In genomic region chr3:23904545-23904944, GRCh38 we compare ENCODE assay signal across 19 cellular contexts. TPM values are rescaled to one million over a fixed set of nuclear protein-coding genes. Genes with fewer than 3 reads are reported as not detected.
DNase-seq lines count a peak whose midpoint lies in the region; ATAC-seq, FAIRE-seq and TF ChIP-seq lines count a peak whose summit lies in the region.
"Had no signal": no experiment of that assay in that cellular context is flagged by ENCODE, and none has a peak within 500 bp of the region (broad histone marks: within the 10 kb centered on the region; RNA-seq: fewer than 3 reads in every experiment).

No MANE protein-coding gene starts in this region.

- H3K27ac ChIP-seq in A549: no peak overlapping the region
- H3K27ac ChIP-seq in PC-9: 0 out of 2 replicates have a peak overlapping the region, but pooled peaks have one; percentile 10
- H3K27ac ChIP-seq in astrocyte (ENCODE audit: low read depth, low read length): no peak overlapping the region
- no peak overlapping the region for H3K27ac ChIP-seq in ascending aorta

- POLR2A ChIA-PET in A549 (lab: Yijun Ruan, JAX) (interaction anchor here (0.8 kb wide), 1 partner anchor 12 kb away, joined by 3 read pairs; the partner anchor contains the start of genes NKIRAS1 and RPL15), PC-9 (lab: Charles Lee; ENCODE audit: unreplicated experiment) (interaction anchor here (0.6 kb wide), 1 partner anchor 703 kb away, joined by 7 read pairs; no protein-coding TSS in a partner anchor)

- no peak for TF ChIP-seq EP300 in A549 (IDR thresholded peaks at IDR 0.05)

- H3F3A ChIP-seq in PC-9 (ENCODE audit: insufficient read depth, low read depth): peaks cover 10% of the 10 kb centered on the region; the same call in 1 of the 2 replicates

- H3K4me1 Mint-ChIP-seq in astrocyte (ENCODE audit: low read depth, unreplicated experiment): no peaks in the 10 kb centered on the region
- peaks cover 4% of the 10 kb centered on the region for H3K4me1 Mint-ChIP-seq in endothelial cell (ENCODE audit: unreplicated experiment)
- H3K4me1 Mint-ChIP-seq: CD4-positive, alpha-beta memory T cell; GM23338; H9 had no signal

- no peak for ATAC-seq in A549
- ATAC-seq: GM23338, HCT116 had no signal

- no peak overlapping the region for H2AFZ ChIP-seq in PC-9
- H2AFZ ChIP-seq in astrocyte (ENCODE audit: low read depth, low read length): no peak overlapping the region
- H2AFZ ChIP-seq: GM23338 had no signal

- no peak for TF ChIP-seq POLR2A in A549 (IDR thresholded peaks at IDR 0.05; ENCODE audit: low read length)

- FAIRE-seq in A549 (lab: Jason Lieb, UNC) (no peak), astrocyte (lab: Jason Lieb, UNC) (peak; percentile 9)
- FAIRE-seq: GM12891, GM18507 had no signal

- no peak for TF ChIP-seq RAD21 in A549 (conservative IDR thresholded peaks at IDR 0.05 in 1 of 2, IDR thresholded peaks at IDR 0.05 in 1 of 2)

- H3K36me3 Mint-ChIP-seq in astrocyte (ENCODE audit: low read depth, unreplicated experiment): peaks cover 4% of the 10 kb centered on the region
- peaks cover 11% of the 10 kb centered on the region for H3K36me3 Mint-ChIP-seq in endothelial cell (ENCODE audit: low read depth, unreplicated experiment)

- DNase-seq in A549 (ENCODE audit: low read depth in 1 of 2, low spot score in 1 of 2) (no peak), PC-9 (no peak), astrocyte (ENCODE audit: low read depth) (no peak), endothelial cell (ENCODE audit: low spot score) (no peak), NCI-H2029 (lab: John Stamatoyannopoulos, UW) (no peak), ascending aorta (ENCODE audit: low spot score in 2 of 2) (no peak)
- DNase-seq: 8988T; C1 segment of cervical spinal cord; Calu3; CD4-positive, alpha-beta memory T cell; COR-L47; DMS53; DMS79 treated with DMSO at 0.1 percent for 48 hours; GF-D8; H9 had no signal

- H3K9me2 ChIP-seq in PC-9 (ENCODE audit: insufficient read depth): no peaks in the 10 kb centered on the region

- H3K36me3 ChIP-seq in PC-9 (ENCODE audit: low read depth): peaks cover 27% of the 10 kb centered on the region
- no peaks in the 10 kb centered on the region for H3K36me3 ChIP-seq in astrocyte (ENCODE audit: insufficient read depth, low read length)
- peaks cover 7 to 40% of the 10 kb centered on the region in 2 donors for H3K36me3 ChIP-seq in ascending aorta

- H3K79me2 ChIP-seq in PC-9 (ENCODE audit: low read depth): 0 out of 2 replicates have a peak, but pooled peaks cover 3% of the 10 kb centered on the region
- no peaks in the 10 kb centered on the region for H3K79me2 ChIP-seq in astrocyte (ENCODE audit: insufficient read depth, low read length)

- no peak overlapping the region for H3K27ac Mint-ChIP-seq in astrocyte (ENCODE audit: unreplicated experiment)
- H3K27ac Mint-ChIP-seq in endothelial cell (ENCODE audit: unreplicated experiment): no peak overlapping the region
- H3K27ac Mint-ChIP-seq: GM23338, H9 had no signal

- TF ChIP-seq CTCF in A549 (IDR thresholded peaks at IDR 0.05) (no peak), PC-9 (conservative IDR thresholded peaks at IDR 0.05) (no peak), astrocyte (IDR thresholded peaks at IDR 0.05; ENCODE audit: insufficient read depth, low read depth, low read length) (no peak), endothelial cell (IDR thresholded peaks at IDR 0.05; ENCODE audit: unreplicated experiment) (no peak), ascending aorta (IDR thresholded peaks at IDR 0.05) (no peak)

- H3K4me3 Mint-ChIP-seq in astrocyte (ENCODE audit: unreplicated experiment) (no peak overlapping the region), endothelial cell (ENCODE audit: unreplicated experiment) (no peak overlapping the region)
- H3K4me3 Mint-ChIP-seq: CD4-positive, alpha-beta memory T cell; GM23338; H9 had no signal

- CTCF ChIA-PET in A549 (lab: Yijun Ruan, JAX) (interaction anchor here (1.0 kb wide), 1 partner anchor 16 kb away, joined by 3 read pairs; no protein-coding TSS in a partner anchor), PC-9 (lab: Charles Lee) (no interaction called here)

- BruUV-seq in PC-9 (replicated peaks; lab: Mats Ljungman, UMichigan): no TSS peak

- no peaks in the 10 kb centered on the region for H3K9me3 ChIP-seq in A549
- no peaks in the 10 kb centered on the region for H3K9me3 ChIP-seq in PC-9 (ENCODE audit: insufficient read depth, low read depth)
- no peaks in the 10 kb centered on the region for H3K9me3 ChIP-seq in astrocyte (ENCODE audit: insufficient read depth, low read depth, low read length)
- H3K9me3 ChIP-seq in ascending aorta: no peaks in the 10 kb centered on the region

- H3K4me3 ChIP-seq in A549: no peak overlapping the region
- no peak overlapping the region for H3K4me3 ChIP-seq in PC-9
- no peak overlapping the region for H3K4me3 ChIP-seq in astrocyte (ENCODE audit: insufficient read depth, low read depth, low read length)
- H3K4me3 ChIP-seq in ascending aorta: no peak overlapping the region
- H3K4me3 ChIP-seq: GM23338 had no signal

- H3K9me3 Mint-ChIP-seq in astrocyte (ENCODE audit: unreplicated experiment) (peaks cover 3% of the 10 kb centered on the region), endothelial cell (ENCODE audit: unreplicated experiment) (no peaks in the 10 kb centered on the region)

- no peaks in the 10 kb centered on the region for H4K20me1 ChIP-seq in PC-9 (ENCODE audit: insufficient read depth)
- H4K20me1 ChIP-seq in astrocyte (ENCODE audit: insufficient read depth, low read length): no peaks in the 10 kb centered on the region

- H3K27me3 ChIP-seq in PC-9 (ENCODE audit: insufficient read depth, low read depth): no peaks in the 10 kb centered on the region
- no peaks in the 10 kb centered on the region for H3K27me3 ChIP-seq in astrocyte (ENCODE audit: insufficient read depth, low read length)
- no peaks in the 10 kb centered on the region for H3K27me3 ChIP-seq in ascending aorta

- no peak overlapping the region for H3K4me2 ChIP-seq in A549
- no peak overlapping the region for H3K4me2 ChIP-seq in PC-9
- no peak overlapping the region for H3K4me2 ChIP-seq in astrocyte (ENCODE audit: low read length)
- H3K4me2 ChIP-seq: GM23338 had no signal

- H3K9ac ChIP-seq in astrocyte (ENCODE audit: low read length): no peak overlapping the region

- intact Hi-C loops in PC-9 (cut with micrococcal nuclease; ENCODE audit: unreplicated experiment): no loop called here
- intact Hi-C loops in ascending aorta (cut with DNase I): no loop called here

- H3K4me1 ChIP-seq in A549: no peaks in the 10 kb centered on the region; the same call in 2 of the 3 replicates
- no peaks in the 10 kb centered on the region; the same call in 1 of the 2 replicates for H3K4me1 ChIP-seq in PC-9 (replicated peaks; ENCODE audit: insufficient read depth)
- no peaks in the 10 kb centered on the region for H3K4me1 ChIP-seq in astrocyte (ENCODE audit: insufficient read depth, low read length)
- H3K4me1 ChIP-seq in ascending aorta: no peaks in the 10 kb centered on the region

- no peaks in the 10 kb centered on the region for H3K27me3 Mint-ChIP-seq in astrocyte (ENCODE audit: low read depth, unreplicated experiment)
- no peaks in the 10 kb centered on the region for H3K27me3 Mint-ChIP-seq in endothelial cell (ENCODE audit: unreplicated experiment)
- H3K27me3 Mint-ChIP-seq: CD4-positive, alpha-beta memory T cell had no signal

TF ChIP-seq in A549, 52 proteins besides CTCF, POLR2A, EP300 and RAD21:
- TF ChIP-seq JUNB (IDR thresholded peaks at IDR 0.05): no peak
- TF ChIP-seq MAFK (IDR thresholded peaks at IDR 0.05; ENCODE audit: partially characterized antibody): peak; percentile 25

RNA-seq across cellular contexts. Expression of gene NKIRAS1, which starts 12.2 kb away (rescaled TPM):
- 12.2 and 16.8 TPM in 2 replicates for polyA plus RNA-seq in A549 (2011; rRNA removed)
- polyA plus RNA-seq in A549 (2012; cell fraction: cytosol; rRNA removed): 3.3 and 3.7 TPM in 2 replicates
- 1.6 and 2.7 TPM in 2 replicates for polyA plus RNA-seq in A549 (2012; cell fraction: nucleus; rRNA removed)
- polyA plus RNA-seq in A549 (2017; fragmentation: RNase III; extraction: RNeasy Plus Mini Kit Qiagen cat#74134 plus additional on column Dnase treatment): 13.8 to 15.5 TPM (median 14.8 TPM) in 3 replicates
- 4.0 and 4.2 TPM in 2 replicates for polyA minus RNA-seq in A549 (2011; rRNA and poly(A)+ RNA removed)
- total RNA-seq in PC-9 (2021): 8.6 and 12.6 TPM in 2 replicates
- 10.7 and 11.0 TPM in 2 replicates for total RNA-seq in astrocyte
- 4.3 TPM for total RNA-seq in endothelial cell (ENCODE audit: unreplicated experiment)
- 8.7 TPM for total RNA-seq in ascending aorta

RNA-seq across cellular contexts. Expression of gene RPL15, which starts 12.4 kb away (rescaled TPM):
- polyA plus RNA-seq in A549 (2011; rRNA removed): 2,933 and 3,149 TPM in 2 replicates
- polyA plus RNA-seq in A549 (2012; cell fraction: cytosol; rRNA removed): 4,919 and 4,999 TPM in 2 replicates
- 2,649 and 2,666 TPM in 2 replicates for polyA plus RNA-seq in A549 (2012; cell fraction: nucleus; rRNA removed)
- 2,088 to 2,178 TPM (median 2,158 TPM) in 3 replicates for polyA plus RNA-seq in A549 (2017; fragmentation: RNase III; extraction: RNeasy Plus Mini Kit Qiagen cat#74134 plus additional on column Dnase treatment)
- 1,758 and 1,776 TPM in 2 replicates for polyA minus RNA-seq in A549 (2011; rRNA and poly(A)+ RNA removed)
- 1,784 and 1,876 TPM in 2 replicates for total RNA-seq in PC-9 (2021)
- total RNA-seq in astrocyte: 1,579 and 1,629 TPM in 2 replicates
- total RNA-seq in endothelial cell (ENCODE audit: unreplicated experiment): 2,853 TPM
- total RNA-seq in ascending aorta: 1,680 TPM

RNA-seq across cellular contexts. Expression of gene NR1D2, which starts 40.5 kb away (rescaled TPM):
- polyA plus RNA-seq in A549 (2011; rRNA removed) (18.5 and 18.6 TPM in 2 replicates), A549 (2017; fragmentation: RNase III; extraction: RNeasy Plus Mini Kit Qiagen cat#74134 plus additional on column Dnase treatment) (7.2 to 8.1 TPM (median 7.4 TPM) in 3 replicates)
- 2.6 and 3.1 TPM in 2 replicates for polyA plus RNA-seq in A549 (2012; cell fraction: cytosol; rRNA removed)
- polyA plus RNA-seq in A549 (2012; cell fraction: nucleus; rRNA removed): 1.2 and 1.9 TPM in 2 replicates
- polyA minus RNA-seq in A549 (2011; rRNA and poly(A)+ RNA removed): 15.4 and 18.7 TPM in 2 replicates
- total RNA-seq in PC-9 (2021) (53.9 and 66.0 TPM in 2 replicates), astrocyte (19.2 and 20.7 TPM in 2 replicates), endothelial cell (ENCODE audit: unreplicated experiment) (17.2 TPM), ascending aorta (6.5 TPM)
